1 cellular context compared by ENCODE assay signal in the genomic region with DNA sequence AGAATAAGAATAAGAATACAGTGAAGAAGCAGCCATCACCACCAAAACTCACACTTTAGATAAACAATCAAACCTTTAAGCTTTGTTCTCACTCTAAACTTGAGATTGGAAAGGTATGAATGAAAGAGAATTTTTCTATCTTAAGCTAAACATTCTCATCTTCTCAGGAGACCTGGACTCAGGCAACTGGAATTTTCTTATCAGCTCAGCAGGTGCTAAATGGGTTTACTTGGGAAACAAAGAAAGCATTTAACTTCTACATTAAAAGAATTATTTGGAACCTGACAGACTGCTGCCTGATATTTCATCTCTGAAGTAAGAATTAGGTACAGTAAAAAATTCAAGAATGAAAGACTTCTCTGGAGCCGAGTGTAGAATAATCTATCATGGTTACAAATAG.
TF ChIP-seq lines count a peak whose summit lies in the region.

No MANE protein-coding gene starts in this region.

TF ChIP-seq in GM23338, 12 proteins besides CTCF, POLR2A, EP300 and RAD21 (continued from another document):
- TF ChIP-seq, protein P1, sequence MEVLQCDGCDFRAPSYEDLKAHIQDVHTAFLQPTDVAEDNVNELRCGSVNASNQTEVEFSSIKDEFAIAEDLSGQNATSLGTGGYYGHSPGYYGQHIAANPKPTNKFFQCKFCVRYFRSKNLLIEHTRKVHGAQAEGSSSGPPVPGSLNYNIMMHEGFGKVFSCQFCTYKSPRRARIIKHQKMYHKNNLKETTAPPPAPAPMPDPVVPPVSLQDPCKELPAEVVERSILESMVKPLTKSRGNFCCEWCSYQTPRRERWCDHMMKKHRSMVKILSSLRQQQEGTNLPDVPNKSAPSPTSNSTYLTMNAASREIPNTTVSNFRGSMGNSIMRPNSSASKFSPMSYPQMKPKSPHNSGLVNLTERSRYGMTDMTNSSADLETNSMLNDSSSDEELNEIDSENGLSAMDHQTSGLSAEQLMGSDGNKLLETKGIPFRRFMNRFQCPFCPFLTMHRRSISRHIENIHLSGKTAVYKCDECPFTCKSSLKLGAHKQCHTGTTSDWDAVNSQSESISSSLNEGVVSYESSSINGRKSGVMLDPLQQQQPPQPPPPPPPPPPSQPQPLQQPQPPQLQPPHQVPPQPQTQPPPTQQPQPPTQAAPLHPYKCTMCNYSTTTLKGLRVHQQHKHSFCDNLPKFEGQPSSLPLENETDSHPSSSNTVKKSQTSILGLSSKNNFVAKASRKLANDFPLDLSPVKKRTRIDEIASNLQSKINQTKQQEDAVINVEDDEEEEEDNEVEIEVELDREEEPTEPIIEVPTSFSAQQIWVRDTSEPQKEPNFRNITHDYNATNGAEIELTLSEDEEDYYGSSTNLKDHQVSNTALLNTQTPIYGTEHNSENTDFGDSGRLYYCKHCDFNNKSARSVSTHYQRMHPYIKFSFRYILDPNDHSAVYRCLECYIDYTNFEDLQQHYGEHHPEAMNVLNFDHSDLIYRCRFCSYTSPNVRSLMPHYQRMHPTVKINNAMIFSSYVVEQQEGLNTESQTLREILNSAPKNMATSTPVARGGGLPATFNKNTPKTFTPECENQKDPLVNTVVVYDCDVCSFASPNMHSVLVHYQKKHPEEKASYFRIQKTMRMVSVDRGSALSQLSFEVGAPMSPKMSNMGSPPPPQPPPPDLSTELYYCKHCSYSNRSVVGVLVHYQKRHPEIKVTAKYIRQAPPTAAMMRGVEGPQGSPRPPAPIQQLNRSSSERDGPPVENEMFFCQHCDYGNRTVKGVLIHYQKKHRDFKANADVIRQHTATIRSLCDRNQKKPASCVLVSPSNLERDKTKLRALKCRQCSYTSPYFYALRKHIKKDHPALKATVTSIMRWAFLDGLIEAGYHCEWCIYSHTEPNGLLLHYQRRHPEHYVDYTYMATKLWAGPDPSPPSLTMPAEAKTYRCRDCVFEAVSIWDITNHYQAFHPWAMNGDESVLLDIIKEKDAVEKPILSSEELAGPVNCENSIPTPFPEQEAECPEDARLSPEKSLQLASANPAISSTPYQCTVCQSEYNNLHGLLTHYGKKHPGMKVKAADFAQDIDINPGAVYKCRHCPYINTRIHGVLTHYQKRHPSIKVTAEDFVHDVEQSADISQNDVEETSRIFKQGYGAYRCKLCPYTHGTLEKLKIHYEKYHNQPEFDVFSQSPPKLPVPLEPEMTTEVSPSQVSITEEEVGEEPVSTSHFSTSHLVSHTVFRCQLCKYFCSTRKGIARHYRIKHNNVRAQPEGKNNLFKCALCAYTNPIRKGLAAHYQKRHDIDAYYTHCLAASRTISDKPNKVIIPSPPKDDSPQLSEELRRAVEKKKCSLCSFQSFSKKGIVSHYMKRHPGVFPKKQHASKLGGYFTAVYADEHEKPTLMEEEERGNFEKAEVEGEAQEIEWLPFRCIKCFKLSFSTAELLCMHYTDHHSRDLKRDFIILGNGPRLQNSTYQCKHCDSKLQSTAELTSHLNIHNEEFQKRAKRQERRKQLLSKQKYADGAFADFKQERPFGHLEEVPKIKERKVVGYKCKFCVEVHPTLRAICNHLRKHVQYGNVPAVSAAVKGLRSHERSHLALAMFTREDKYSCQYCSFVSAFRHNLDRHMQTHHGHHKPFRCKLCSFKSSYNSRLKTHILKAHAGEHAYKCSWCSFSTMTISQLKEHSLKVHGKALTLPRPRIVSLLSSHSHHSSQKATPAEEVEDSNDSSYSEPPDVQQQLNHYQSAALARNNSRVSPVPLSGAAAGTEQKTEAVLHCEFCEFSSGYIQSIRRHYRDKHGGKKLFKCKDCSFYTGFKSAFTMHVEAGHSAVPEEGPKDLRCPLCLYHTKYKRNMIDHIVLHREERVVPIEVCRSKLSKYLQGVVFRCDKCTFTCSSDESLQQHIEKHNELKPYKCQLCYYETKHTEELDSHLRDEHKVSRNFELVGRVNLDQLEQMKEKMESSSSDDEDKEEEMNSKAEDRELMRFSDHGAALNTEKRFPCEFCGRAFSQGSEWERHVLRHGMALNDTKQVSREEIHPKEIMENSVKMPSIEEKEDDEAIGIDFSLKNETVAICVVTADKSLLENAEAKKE (CRISPR knock-in tag; IDR thresholded peaks at IDR 0.05) = no peak
- TF ChIP-seq NANOG (IDR thresholded peaks at IDR 0.05; ENCODE audit: borderline replicate concordance) (no peak), ZNF331 (CRISPR knock-in tag; IDR thresholded peaks at IDR 0.05; ENCODE audit: low read depth) (no peak), EZH2 (IDR thresholded peaks at IDR 0.05; ENCODE audit: low read depth, unreplicated experiment) (no peak), EZH2phosphoT487 (IDR thresholded peaks at IDR 0.05; ENCODE audit: unreplicated experiment) (no peak)
- TF ChIP-seq, protein P2, sequence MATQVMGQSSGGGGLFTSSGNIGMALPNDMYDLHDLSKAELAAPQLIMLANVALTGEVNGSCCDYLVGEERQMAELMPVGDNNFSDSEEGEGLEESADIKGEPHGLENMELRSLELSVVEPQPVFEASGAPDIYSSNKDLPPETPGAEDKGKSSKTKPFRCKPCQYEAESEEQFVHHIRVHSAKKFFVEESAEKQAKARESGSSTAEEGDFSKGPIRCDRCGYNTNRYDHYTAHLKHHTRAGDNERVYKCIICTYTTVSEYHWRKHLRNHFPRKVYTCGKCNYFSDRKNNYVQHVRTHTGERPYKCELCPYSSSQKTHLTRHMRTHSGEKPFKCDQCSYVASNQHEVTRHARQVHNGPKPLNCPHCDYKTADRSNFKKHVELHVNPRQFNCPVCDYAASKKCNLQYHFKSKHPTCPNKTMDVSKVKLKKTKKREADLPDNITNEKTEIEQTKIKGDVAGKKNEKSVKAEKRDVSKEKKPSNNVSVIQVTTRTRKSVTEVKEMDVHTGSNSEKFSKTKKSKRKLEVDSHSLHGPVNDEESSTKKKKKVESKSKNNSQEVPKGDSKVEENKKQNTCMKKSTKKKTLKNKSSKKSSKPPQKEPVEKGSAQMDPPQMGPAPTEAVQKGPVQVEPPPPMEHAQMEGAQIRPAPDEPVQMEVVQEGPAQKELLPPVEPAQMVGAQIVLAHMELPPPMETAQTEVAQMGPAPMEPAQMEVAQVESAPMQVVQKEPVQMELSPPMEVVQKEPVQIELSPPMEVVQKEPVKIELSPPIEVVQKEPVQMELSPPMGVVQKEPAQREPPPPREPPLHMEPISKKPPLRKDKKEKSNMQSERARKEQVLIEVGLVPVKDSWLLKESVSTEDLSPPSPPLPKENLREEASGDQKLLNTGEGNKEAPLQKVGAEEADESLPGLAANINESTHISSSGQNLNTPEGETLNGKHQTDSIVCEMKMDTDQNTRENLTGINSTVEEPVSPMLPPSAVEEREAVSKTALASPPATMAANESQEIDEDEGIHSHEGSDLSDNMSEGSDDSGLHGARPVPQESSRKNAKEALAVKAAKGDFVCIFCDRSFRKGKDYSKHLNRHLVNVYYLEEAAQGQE (IDR thresholded peaks at IDR 0.05; ENCODE audit: unreplicated experiment) = no peak
